16 cellular contexts compared by ENCODE assay signal in the genomic region with DNA sequence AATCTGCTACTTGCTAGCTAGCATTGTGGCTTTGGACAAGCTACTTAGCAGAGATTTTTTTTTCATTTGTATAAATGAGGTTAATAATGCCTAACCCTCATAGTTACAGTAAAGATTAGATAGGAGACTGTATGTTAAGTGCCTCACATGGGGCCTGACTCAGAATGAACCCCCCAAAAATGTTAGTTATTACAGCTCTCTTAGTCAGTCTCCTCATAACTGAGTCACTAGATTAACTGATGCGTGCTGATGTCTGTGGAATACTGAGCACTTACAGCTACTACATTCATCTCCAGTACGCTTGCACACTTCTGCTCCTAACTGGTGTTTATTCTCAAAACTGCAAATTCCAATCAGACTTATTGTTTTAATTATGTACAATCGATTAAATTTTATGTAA.
DNase-seq lines count a peak whose midpoint lies in the region; ATAC-seq and TF ChIP-seq lines count a peak whose summit lies in the region.
"Had no signal": no experiment of that assay in that cellular context is flagged by ENCODE, and none has a peak within 500 bp of the region (broad histone marks: within the 10 kb centered on the region; RNA-seq: fewer than 3 reads in every experiment).

No MANE protein-coding gene starts in this region.

- no peaks in the 10 kb centered on the region for H3K79me2 ChIP-seq in mammary epithelial cell (ENCODE audit: insufficient read depth, low read length)

- TF ChIP-seq CTCF in mammary epithelial cell (conservative IDR thresholded peaks at IDR 0.05 in 1 of 2, IDR thresholded peaks at IDR 0.05 in 1 of 2; ENCODE audit: extremely low read depth in 1 of 2, insufficient read depth in 1 of 2, low read depth in 1 of 2, low read length in 2 of 2) (no peak), MCF 10A (IDR thresholded peaks at IDR 0.05; ENCODE audit: unreplicated experiment) (no peak), fibroblast of pulmonary artery (IDR thresholded peaks at IDR 0.05; ENCODE audit: low read length, missing control alignments) (no peak), GM10266 (IDR thresholded peaks at IDR 0.05; ENCODE audit: control insufficient read depth, insufficient read depth, low read depth, missing control alignments) (no peak)

- no peaks in the 10 kb centered on the region for H3K27me3 ChIP-seq in mammary epithelial cell (ENCODE audit: insufficient read depth, low read length)
- H3K27me3 ChIP-seq: neutrophil had no signal

- H3K27me3 Mint-ChIP-seq in MCF 10A (ENCODE audit: insufficient read depth, unreplicated experiment) = no peaks in the 10 kb centered on the region
- H3K27me3 Mint-ChIP-seq: activated CD4-positive, alpha-beta memory T cell treated with anti-CD3 and anti-CD28 coated beads for 36 hours had no signal

- peak; percentile 67 for DNase-seq in mammary epithelial cell
- no peak for DNase-seq in MCF 10A (ENCODE audit: unreplicated experiment)
- peak; percentile 60 for DNase-seq in fibroblast of pulmonary artery (ENCODE audit: low read depth)
- no peak for DNase-seq in GM10266 (ENCODE audit: extremely low spot score)
- DNase-seq in HT-29 (ENCODE audit: low spot score) = no peak
- DNase-seq in NCI-H2227 (lab: John Stamatoyannopoulos, UW; ENCODE audit: unreplicated experiment) = no peak
- DNase-seq: activated CD4-positive, alpha-beta memory T cell treated with anti-CD3 and anti-CD28 coated beads for 36 hours; activated gamma-delta T cell treated with Interleukin-2 at 50 U/mL for 16 hours; glutamatergic neuron; NCI-H2081; stimulated activated CD8-positive, alpha-beta memory T cell treated with anti-CD3 and anti-CD28 coated beads, Interleukin-4, amount 100 ng/mL, for 48 hours; T-helper 2 cell had no signal

- H3K36me3 ChIP-seq in mammary epithelial cell (ENCODE audit: insufficient read depth, low read length) = no peaks in the 10 kb centered on the region
- H3K36me3 ChIP-seq: neutrophil had no signal

- H3K4me3 ChIP-seq in mammary epithelial cell (replicated peaks in 1 of 3; ENCODE audit: insufficient read depth in 1 of 3, low read depth in 2 of 3, low read length in 3 of 3) (no peak overlapping the region), fibroblast of pulmonary artery (replicated peaks; ENCODE audit: low read depth, low read length) (no peak overlapping the region)
- H3K4me3 ChIP-seq: lung had no signal

- H3K9me3 ChIP-seq in mammary epithelial cell (replicated peaks; ENCODE audit: insufficient read depth, low read length) = no peaks in the 10 kb centered on the region
- H3K9me3 ChIP-seq: neutrophil had no signal

- 65% methylated on average over 3 of the region's 3 CpGs for WGBS in mammary epithelial cell (ENCODE audit: low coverage, missing lambda C conversion rate)

- POLR2A ChIA-PET in MCF 10A (lab: Yijun Ruan, JAX) = interaction anchor here (1.6 to 1.8 kb wide), 3 partner anchors 8 to 26 kb away, joined by 5 to 7 read pairs (median 6); no protein-coding TSS in a partner anchor

- H3K9me3 Mint-ChIP-seq in MCF 10A (ENCODE audit: unreplicated experiment) = no peaks in the 10 kb centered on the region
- H3K9me3 Mint-ChIP-seq: activated CD4-positive, alpha-beta memory T cell treated with anti-CD3 and anti-CD28 coated beads for 36 hours had no signal

- H3K4me1 Mint-ChIP-seq in MCF 10A (ENCODE audit: insufficient read depth, unreplicated experiment) = peaks cover 19% of the 10 kb centered on the region

- no peak overlapping the region for H2AFZ ChIP-seq in mammary epithelial cell (ENCODE audit: low read depth, low read length)

- dilution Hi-C loops in mammary epithelial cell (cut with HindIII; ENCODE audit: low sequenced_read_pairs) = no loop called here

- BruUV-seq in mammary epithelial cell (replicated peaks; lab: Mats Ljungman, UMichigan) = no TSS peak
- BruUV-seq in MCF 10A (replicated peaks; lab: Mats Ljungman, UMichigan) = no TSS peak

- H3K9ac ChIP-seq in mammary epithelial cell (ENCODE audit: insufficient read depth, low read length) = no peak overlapping the region

- H3K4me2 ChIP-seq in mammary epithelial cell (ENCODE audit: insufficient read depth, low read depth, low read length) = no peak overlapping the region

- H3K27ac Mint-ChIP-seq in MCF 10A (ENCODE audit: low read depth, unreplicated experiment) = no peak overlapping the region
- H3K27ac Mint-ChIP-seq: activated CD4-positive, alpha-beta memory T cell treated with anti-CD3 and anti-CD28 coated beads for 36 hours had no signal

- in situ Hi-C loops in mammary epithelial cell (cut with MboI; ENCODE audit: low sequenced_read_pairs in 2 of 2) = no loop called here

- intact Hi-C loops in mammary epithelial cell (cut with micrococcal nuclease) (no loop called here), MCF 10A (cut with micrococcal nuclease) (no loop called here)

- peak; percentile 83 for ATAC-seq in SK-N-SH treated with all-trans-retinoic acid at 6 μM for 48 hours
- no peak for ATAC-seq in HG03025 (IDR thresholded peaks at IDR 0.05; ENCODE audit: low FRiP score, unreplicated experiment)

- H3K27ac ChIP-seq in mammary epithelial cell (ENCODE audit: insufficient read depth, low read depth, low read length) = no peak overlapping the region
- H3K27ac ChIP-seq: neutrophil had no signal

- H3K36me3 Mint-ChIP-seq in MCF 10A (ENCODE audit: insufficient read depth, unreplicated experiment) = no peaks in the 10 kb centered on the region
- H3K36me3 Mint-ChIP-seq: activated CD4-positive, alpha-beta memory T cell treated with anti-CD3 and anti-CD28 coated beads for 36 hours had no signal

- H3K4me1 ChIP-seq in mammary epithelial cell (ENCODE audit: insufficient read depth, low read length) = peaks cover 4% of the 10 kb centered on the region

- no peaks in the 10 kb centered on the region for H4K20me1 ChIP-seq in mammary epithelial cell (ENCODE audit: insufficient read depth, low read length)

- H3K4me3 Mint-ChIP-seq in MCF 10A (ENCODE audit: unreplicated experiment) = no peak overlapping the region
- H3K4me3 Mint-ChIP-seq: activated CD4-positive, alpha-beta memory T cell treated with anti-CD3 and anti-CD28 coated beads for 36 hours had no signal

- CTCF ChIA-PET in mammary epithelial cell (lab: Charles Lee; ENCODE audit: low non-redundant PET) = interaction anchor here (0.7 kb wide), 1 partner anchor 641 kb away, joined by 5 read pairs; no protein-coding TSS in a partner anchor
- CTCF ChIA-PET in MCF 10A (lab: Yijun Ruan, JAX) = interaction anchor here (0.6 kb wide), 1 partner anchor 84 kb away, joined by 3 read pairs; no protein-coding TSS in a partner anchor

TF ChIP-seq in SK-N-SH treated with all-trans-retinoic acid at 6 μM for 48 hours, 23 proteins besides CTCF, POLR2A, EP300 and RAD21:
- TF ChIP-seq GLIS3 (CRISPR knock-in tag; IDR thresholded peaks at IDR 0.05) (no peak), ZNF565 (CRISPR knock-in tag; conservative IDR thresholded peaks at IDR 0.05; ENCODE audit: low read depth) (no peak), ZNF70 (CRISPR knock-in tag; IDR thresholded peaks at IDR 0.05) (no peak), PPARA (CRISPR knock-in tag; IDR thresholded peaks at IDR 0.05; ENCODE audit: borderline replicate concordance) (no peak), PATZ1 (CRISPR knock-in tag; IDR thresholded peaks at IDR 0.05; ENCODE audit: borderline replicate concordance) (no peak), SNAI2 (CRISPR knock-in tag; IDR thresholded peaks at IDR 0.05) (no peak), ESRRG (CRISPR knock-in tag; IDR thresholded peaks at IDR 0.05) (no peak), OSR1 (CRISPR knock-in tag; IDR thresholded peaks at IDR 0.05) (no peak), CSDC2 (CRISPR knock-in tag; IDR thresholded peaks at IDR 0.05) (no peak), TCF4 (CRISPR knock-in tag; IDR thresholded peaks at IDR 0.05; ENCODE audit: borderline replicate concordance) (no peak)

Comparison
In these comparisons a context has a peak if more than half of its experiments do, and no peak if none do; other contexts are left out.
1. DNase-seq: peak in mammary epithelial cell (single experiment) and fibroblast of pulmonary artery (single experiment); none in MCF 10A (single experiment), GM10266 (single experiment), HT-29 (single experiment) and NCI-H2227 (single experiment).